Comparison of ENCODE assay signal across 21 cellular contexts in the genomic region with DNA sequence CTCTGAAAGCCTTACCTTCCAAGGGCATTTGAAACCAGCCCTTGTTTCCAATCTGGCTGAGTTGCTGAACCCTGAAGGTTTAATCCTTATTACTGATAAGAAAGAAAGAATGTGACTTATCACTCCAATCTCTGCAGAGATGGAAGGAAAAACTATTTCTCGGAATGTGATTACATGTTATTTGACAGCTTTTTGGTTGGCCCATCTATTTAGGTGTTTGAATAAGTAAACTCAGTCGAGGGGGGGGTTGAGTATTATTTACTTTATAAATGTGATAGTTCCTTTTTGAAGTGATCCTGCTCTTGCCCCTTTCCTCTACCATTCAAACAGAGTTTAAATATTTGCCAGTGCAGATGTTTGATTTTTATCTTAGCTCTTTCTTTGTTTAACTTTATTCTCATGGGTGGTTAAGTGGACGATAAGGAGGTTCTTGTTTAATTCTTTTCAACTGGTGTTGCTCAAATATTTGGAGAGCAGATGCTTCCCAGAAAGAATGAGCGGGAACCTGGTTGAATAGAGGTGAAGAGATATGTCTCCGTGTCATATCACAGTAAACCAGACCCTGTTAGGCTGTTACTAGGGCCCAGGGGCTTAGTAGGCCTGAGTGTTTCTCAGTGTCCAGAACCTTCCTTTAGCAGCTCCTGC.
DNase-seq lines count a peak whose midpoint lies in the region; ATAC-seq, FAIRE-seq and TF ChIP-seq lines count a peak whose summit lies in the region.
"Had no signal": no experiment of that assay in that cellular context is flagged by ENCODE, and none has a peak within 500 bp of the region (broad histone marks: within the 10 kb centered on the region; RNA-seq: fewer than 3 reads in every experiment).

No MANE protein-coding gene starts in this region.

- H3K4me1 ChIP-seq in PC-9 (replicated peaks; ENCODE audit: insufficient read depth) (peaks cover 36% of the 10 kb centered on the region), lung (ENCODE audit: control insufficient read depth in 2 of 2, insufficient read depth in 2 of 2, low read length in 2 of 2) (peaks cover 0 to 2% of the 10 kb centered on the region in 2 donors)

- peak; percentile 22 for ATAC-seq in lung (ENCODE audit: insufficient read depth, low FRiP score)
- no peak for ATAC-seq in HG03280 (IDR thresholded peaks at IDR 0.05; ENCODE audit: unreplicated experiment)
- no peak for ATAC-seq in HG03439 (IDR thresholded peaks at IDR 0.05; ENCODE audit: unreplicated experiment)
- ATAC-seq: activated CD8-positive, alpha-beta T cell treated with anti-CD3 and anti-CD28 coated beads, Interleukin-2, amount 10 ng/mL, durations not matched to agents 7 days and 5 days; activated T-cell treated with anti-CD3 and anti-CD28 coated beads, Interleukin-2, amount 50 U/mL, for 72 hours; natural killer cell; stimulated activated memory B cell treated with anti-CD40 and anti-IgM and Interleukin-4, amounts not matched to agents 10 μg/mL and 1 μg/mL and 100 μg/mL, for 72 hours had no signal

- no peak overlapping the region for H2AFZ ChIP-seq in PC-9

- peaks cover 6% of the 10 kb centered on the region; the same call in 1 of the 2 replicates for H3F3A ChIP-seq in PC-9 (ENCODE audit: insufficient read depth, low read depth)

- 43 to 72% methylated on average over 5 of the region's 5 CpGs for WGBS in lung, 2 donors

- BruUV-seq in PC-9 (replicated peaks; lab: Mats Ljungman, UMichigan) = no TSS peak

- intact Hi-C loops in PC-9 (cut with micrococcal nuclease; ENCODE audit: unreplicated experiment) = no loop called here

- H3K36me3 ChIP-seq in PC-9 (ENCODE audit: low read depth) = no peaks in the 10 kb centered on the region
- no peaks in the 10 kb centered on the region for H3K36me3 ChIP-seq in lung (ENCODE audit: control insufficient read depth in 2 of 2, insufficient read depth in 2 of 2, low read length in 2 of 2)
- H3K36me3 ChIP-seq: esophagus squamous epithelium, tibial nerve had no signal

- CTCF ChIA-PET in PC-9 (lab: Charles Lee) = no interaction called here

- no peak overlapping the region for H3K4me2 ChIP-seq in PC-9

- H3K9me3 ChIP-seq in PC-9 (ENCODE audit: insufficient read depth, low read depth) (peaks cover 5% of the 10 kb centered on the region; the same call in 1 of the 2 replicates), lung (ENCODE audit: control insufficient read depth in 2 of 2, insufficient read depth in 1 of 2, low read length in 1 of 2) (no peaks in the 10 kb centered on the region)
- H3K9me3 ChIP-seq: esophagus squamous epithelium, tibial nerve had no signal

- H3K4me3 ChIP-seq in PC-9 (no peak overlapping the region), lung (no peak overlapping the region)
- H3K4me3 ChIP-seq: dorsolateral prefrontal cortex, esophagus squamous epithelium, tibial nerve had no signal

- H3K79me2 ChIP-seq in PC-9 (ENCODE audit: low read depth) = no peaks in the 10 kb centered on the region

- no peak for FAIRE-seq in GM12891 (lab: Jason Lieb, UNC)
- FAIRE-seq: bronchial epithelial cell had no signal

- DNase-seq in NCI-H82 (lab: John Stamatoyannopoulos, UW) (peak; percentile 28), NCI-H82 treated with DMSO at 0.1 percent for 48 hours (lab: John Stamatoyannopoulos, UW; ENCODE audit: unreplicated experiment) (no peak), PC-9 (peak; percentile 4 to 89), lung (ENCODE audit: low spot score) (no peak), GM12891 (ENCODE audit: insufficient read length, low spot score) (no peak), RKO (ENCODE audit: low spot score) (no peak)
- DNase-seq: activated CD8-positive, alpha-beta T cell treated with anti-CD3 and anti-CD28 coated beads, Interleukin-2, amount 10 ng/mL, durations not matched to agents 7 days and 5 days; activated naive CD8-positive, alpha-beta T cell treated with anti-CD3 and anti-CD28 coated beads, Interleukin-2, amount 10 ng/mL, durations not matched to agents 7 days and 5 days; activated T-cell treated with anti-CD3 and anti-CD28 coated beads, Interleukin-2, amount 50 U/mL, for 72 hours; dorsolateral prefrontal cortex; EL; esophagus squamous epithelium; immature natural killer cell; natural killer cell; NCI-H2081 treated with DMSO at 0.1 percent for 48 hours; SIG-M5 had no signal

- TF ChIP-seq CTCF in PC-9 (conservative IDR thresholded peaks at IDR 0.05) (no peak), lung (IDR thresholded peaks at IDR 0.05; ENCODE audit: control extremely low read depth, extremely low read depth) (no peak)

- H3K27me3 ChIP-seq in PC-9 (ENCODE audit: insufficient read depth, low read depth) = no peaks in the 10 kb centered on the region
- no peaks in the 10 kb centered on the region for H3K27me3 ChIP-seq in lung (ENCODE audit: control insufficient read depth, insufficient read depth)
- H3K27me3 ChIP-seq: dorsolateral prefrontal cortex, esophagus squamous epithelium, tibial nerve had no signal

- H3K27ac ChIP-seq in PC-9 (no peak overlapping the region), lung (ENCODE audit: low read depth in 1 of 2, low read length in 1 of 2) (peak overlapping the region in 1 of 2 donors; percentile 6)
- H3K27ac ChIP-seq: esophagus squamous epithelium, tibial nerve had no signal

- no peaks in the 10 kb centered on the region for H3K9me2 ChIP-seq in PC-9 (ENCODE audit: insufficient read depth)

- POLR2A ChIA-PET in PC-9 (lab: Charles Lee; ENCODE audit: unreplicated experiment) = interaction anchor here (0.6 kb wide), 1 partner anchor 28 kb away, joined by 3 read pairs; no protein-coding TSS in a partner anchor

- no peaks in the 10 kb centered on the region for H4K20me1 ChIP-seq in PC-9 (ENCODE audit: insufficient read depth)

- TF ChIP-seq POLR2A in GM12891 (IDR thresholded peaks at IDR 0.05; ENCODE audit: low read depth, low read length) = no peak

TF ChIP-seq in GM12891, 5 proteins besides CTCF, POLR2A, EP300 and RAD21:
- TF ChIP-seq PAX5 (IDR thresholded peaks at IDR 0.05; ENCODE audit: insufficient read depth, low read length, severe bottlenecking) = no peak
- no peak for TF ChIP-seq SPI1 (IDR thresholded peaks at IDR 0.05; ENCODE audit: low read depth, low read length)
- no peak for TF ChIP-seq POU2F2 (IDR thresholded peaks at IDR 0.05; ENCODE audit: low read depth, low read length)
- TF ChIP-seq TAF1 (IDR thresholded peaks at IDR 0.05; ENCODE audit: low read depth, low read length) = no peak
- TF ChIP-seq POLR2AphosphoS5 (IDR thresholded peaks at IDR 0.05; ENCODE audit: low read depth, low read length) = no peak

Comparison
In these comparisons a context has a peak if more than half of its experiments do, and no peak if none do; other contexts are left out.
1. DNase-seq: peak in NCI-H82 (single experiment) and PC-9 (2 of 2); none in NCI-H82 treated with DMSO at 0.1 percent for 48 hours (single experiment), lung (single experiment), GM12891 (single experiment) and RKO (single experiment).